ENCODE assay signal across 1 cellular context in the genomic region with DNA sequence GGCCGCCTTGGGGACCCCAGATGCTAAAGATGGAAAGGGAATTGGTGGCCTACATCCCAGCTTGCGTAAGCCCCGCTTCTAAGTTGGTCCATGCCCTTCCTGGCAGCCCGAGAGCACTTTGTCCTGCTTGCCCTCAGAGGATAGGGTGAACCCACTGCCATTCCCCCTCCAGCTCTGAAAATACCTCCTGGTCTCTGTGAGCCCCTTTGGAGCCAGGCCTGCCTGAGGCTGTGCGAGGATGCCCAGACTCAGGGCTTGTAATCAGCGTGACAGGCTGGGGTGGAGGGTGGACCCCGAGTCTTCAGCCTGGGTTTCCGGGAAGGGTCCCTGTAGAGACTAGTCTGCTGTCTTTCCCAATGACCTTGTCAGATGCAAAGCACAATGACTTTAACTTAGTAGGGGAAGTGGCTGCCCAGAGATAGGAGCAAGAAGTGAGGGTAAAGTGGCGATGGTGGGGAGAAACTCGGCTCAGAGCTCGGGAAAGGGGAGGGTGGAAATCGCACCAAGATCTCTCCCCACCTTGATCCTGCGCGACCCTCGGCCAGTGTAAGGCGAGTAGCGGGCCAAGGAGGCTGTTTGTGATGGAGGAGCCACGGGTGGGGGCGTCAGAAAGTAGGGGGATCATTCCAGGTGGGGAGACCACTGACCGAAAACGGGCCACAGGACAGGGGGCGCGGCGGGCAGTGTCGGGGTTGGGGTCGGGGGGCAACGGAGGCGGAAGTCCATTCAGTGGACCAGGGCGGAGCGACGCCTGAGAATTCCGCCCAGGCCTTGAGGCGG.
TF ChIP-seq lines count a peak whose summit lies in the region.

No MANE protein-coding gene starts in this region.

TF ChIP-seq in SK-N-SH treated with all-trans-retinoic acid at 6 μM for 48 hours, 23 proteins besides CTCF, POLR2A, EP300 and RAD21 (continued from another document):
- TF ChIP-seq, protein P1, sequence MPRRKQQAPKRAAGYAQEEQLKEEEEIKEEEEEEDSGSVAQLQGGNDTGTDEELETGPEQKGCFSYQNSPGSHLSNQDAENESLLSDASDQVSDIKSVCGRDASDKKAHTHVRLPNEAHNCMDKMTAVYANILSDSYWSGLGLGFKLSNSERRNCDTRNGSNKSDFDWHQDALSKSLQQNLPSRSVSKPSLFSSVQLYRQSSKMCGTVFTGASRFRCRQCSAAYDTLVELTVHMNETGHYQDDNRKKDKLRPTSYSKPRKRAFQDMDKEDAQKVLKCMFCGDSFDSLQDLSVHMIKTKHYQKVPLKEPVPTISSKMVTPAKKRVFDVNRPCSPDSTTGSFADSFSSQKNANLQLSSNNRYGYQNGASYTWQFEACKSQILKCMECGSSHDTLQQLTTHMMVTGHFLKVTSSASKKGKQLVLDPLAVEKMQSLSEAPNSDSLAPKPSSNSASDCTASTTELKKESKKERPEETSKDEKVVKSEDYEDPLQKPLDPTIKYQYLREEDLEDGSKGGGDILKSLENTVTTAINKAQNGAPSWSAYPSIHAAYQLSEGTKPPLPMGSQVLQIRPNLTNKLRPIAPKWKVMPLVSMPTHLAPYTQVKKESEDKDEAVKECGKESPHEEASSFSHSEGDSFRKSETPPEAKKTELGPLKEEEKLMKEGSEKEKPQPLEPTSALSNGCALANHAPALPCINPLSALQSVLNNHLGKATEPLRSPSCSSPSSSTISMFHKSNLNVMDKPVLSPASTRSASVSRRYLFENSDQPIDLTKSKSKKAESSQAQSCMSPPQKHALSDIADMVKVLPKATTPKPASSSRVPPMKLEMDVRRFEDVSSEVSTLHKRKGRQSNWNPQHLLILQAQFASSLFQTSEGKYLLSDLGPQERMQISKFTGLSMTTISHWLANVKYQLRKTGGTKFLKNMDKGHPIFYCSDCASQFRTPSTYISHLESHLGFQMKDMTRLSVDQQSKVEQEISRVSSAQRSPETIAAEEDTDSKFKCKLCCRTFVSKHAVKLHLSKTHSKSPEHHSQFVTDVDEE (CRISPR knock-in tag; IDR thresholded peaks at IDR 0.05): no peak
- TF ChIP-seq ESRRG (CRISPR knock-in tag; IDR thresholded peaks at IDR 0.05): no peak
- TF ChIP-seq, protein P2, sequence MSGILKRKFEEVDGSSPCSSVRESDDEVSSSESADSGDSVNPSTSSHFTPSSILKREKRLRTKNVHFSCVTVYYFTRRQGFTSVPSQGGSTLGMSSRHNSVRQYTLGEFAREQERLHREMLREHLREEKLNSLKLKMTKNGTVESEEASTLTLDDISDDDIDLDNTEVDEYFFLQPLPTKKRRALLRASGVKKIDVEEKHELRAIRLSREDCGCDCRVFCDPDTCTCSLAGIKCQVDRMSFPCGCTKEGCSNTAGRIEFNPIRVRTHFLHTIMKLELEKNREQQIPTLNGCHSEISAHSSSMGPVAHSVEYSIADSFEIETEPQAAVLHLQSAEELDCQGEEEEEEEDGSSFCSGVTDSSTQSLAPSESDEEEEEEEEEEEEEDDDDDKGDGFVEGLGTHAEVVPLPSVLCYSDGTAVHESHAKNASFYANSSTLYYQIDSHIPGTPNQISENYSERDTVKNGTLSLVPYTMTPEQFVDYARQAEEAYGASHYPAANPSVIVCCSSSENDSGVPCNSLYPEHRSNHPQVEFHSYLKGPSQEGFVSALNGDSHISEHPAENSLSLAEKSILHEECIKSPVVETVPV (CRISPR knock-in tag; IDR thresholded peaks at IDR 0.05): no peak
